ENCODE assay signal across 20 cellular contexts in genomic region chr17:1870592-1870991, GRCh38. TPM values are rescaled to one million over a fixed set of nuclear protein-coding genes. Genes with fewer than 3 reads are reported as not detected.
DNase-seq lines count a peak whose midpoint lies in the region; ATAC-seq and TF ChIP-seq lines count a peak whose summit lies in the region.
"Had no signal": no experiment of that assay in that cellular context is flagged by ENCODE, and none has a peak within 500 bp of the region (broad histone marks: within the 10 kb centered on the region; RNA-seq: fewer than 3 reads in every experiment).

No MANE protein-coding gene starts in this region.

- H3K4me1 Mint-ChIP-seq in CD4-positive, CD25-positive, alpha-beta regulatory T cell = peaks cover 22 to 67% (median 51%) of the 10 kb centered on the region in 4 donors
- peaks cover 65% of the 10 kb centered on the region for H3K4me1 Mint-ChIP-seq in T-helper 2 cell treated with Interferon-gamma antibody and Interleukin-4, amounts not matched to agents 5 μg/mL and 100 μg/mL, for 36 hours (ENCODE audit: low read depth)
- H3K4me1 Mint-ChIP-seq: H9, memory B cell had no signal

- no peaks in the 10 kb centered on the region for H3K9me3 ChIP-seq in CD4-positive, CD25-positive, alpha-beta regulatory T cell (ENCODE audit: control insufficient read depth in 2 of 2, low read length in 2 of 2)
- H3K9me3 ChIP-seq in DND-41 (ENCODE audit: insufficient read depth, low read length, severe bottlenecking) = no peaks in the 10 kb centered on the region
- no peaks in the 10 kb centered on the region for H3K9me3 ChIP-seq in effector memory CD4-positive, alpha-beta T cell (ENCODE audit: control insufficient read depth, low read length)
- H3K9me3 ChIP-seq: psoas muscle, tibial nerve had no signal

- peak overlapping the region; percentile 13 to 73 (median 50) for H3K4me3 Mint-ChIP-seq in CD4-positive, CD25-positive, alpha-beta regulatory T cell
- peak overlapping the region; percentile 86 for H3K4me3 Mint-ChIP-seq in T-helper 2 cell treated with Interferon-gamma antibody and Interleukin-4, amounts not matched to agents 5 μg/mL and 100 μg/mL, for 36 hours
- H3K4me3 Mint-ChIP-seq: H9, memory B cell had no signal

- peak overlapping the region; percentile 50 for H3K4me2 ChIP-seq in DND-41 (ENCODE audit: insufficient read depth, low read length)
- H3K4me2 ChIP-seq: hepatocyte had no signal

- no peaks in the 10 kb centered on the region for H3K9me3 Mint-ChIP-seq in CD4-positive, CD25-positive, alpha-beta regulatory T cell
- H3K9me3 Mint-ChIP-seq in T-helper 2 cell treated with Interferon-gamma antibody and Interleukin-4, amounts not matched to agents 5 μg/mL and 100 μg/mL, for 36 hours = no peaks in the 10 kb centered on the region
- H3K9me3 Mint-ChIP-seq: H9, memory B cell had no signal

- no peak for TF ChIP-seq CTCF in DND-41 (IDR thresholded peaks at IDR 0.05; ENCODE audit: borderline replicate concordance, extremely low read depth, low read length, poor library complexity, severe bottlenecking)

- peak overlapping the region; percentile 91 to 97 (median 94) for H3K27ac Mint-ChIP-seq in CD4-positive, CD25-positive, alpha-beta regulatory T cell
- H3K27ac Mint-ChIP-seq in T-helper 2 cell treated with Interferon-gamma antibody and Interleukin-4, amounts not matched to agents 5 μg/mL and 100 μg/mL, for 36 hours = peak overlapping the region; percentile 91
- H3K27ac Mint-ChIP-seq: memory B cell had no signal

- no peak overlapping the region for H2AFZ ChIP-seq in DND-41 (ENCODE audit: low read depth, low read length)
- H2AFZ ChIP-seq: hepatocyte had no signal

- H3K4me1 ChIP-seq in CD4-positive, CD25-positive, alpha-beta regulatory T cell (ENCODE audit: control insufficient read depth, insufficient read depth, low read length, poor library complexity, severe bottlenecking) = peaks cover 57% of the 10 kb centered on the region
- H3K4me1 ChIP-seq in DND-41 (ENCODE audit: insufficient read depth, low read length) = peaks cover 53% of the 10 kb centered on the region
- H3K4me1 ChIP-seq in effector memory CD4-positive, alpha-beta T cell (ENCODE audit: control insufficient read depth, insufficient read depth, low read length, poor library complexity, severe bottlenecking) = peaks cover 37% of the 10 kb centered on the region
- H3K4me1 ChIP-seq: tibial nerve had no signal

- no peak overlapping the region for H3K9ac ChIP-seq in DND-41 (ENCODE audit: low read depth, low read length)

- peaks cover 4% of the 10 kb centered on the region for H3K27me3 Mint-ChIP-seq in CD4-positive, CD25-positive, alpha-beta regulatory T cell
- no peaks in the 10 kb centered on the region for H3K27me3 Mint-ChIP-seq in T-helper 2 cell treated with Interferon-gamma antibody and Interleukin-4, amounts not matched to agents 5 μg/mL and 100 μg/mL, for 36 hours (ENCODE audit: low read depth)
- H3K27me3 Mint-ChIP-seq: memory B cell had no signal

- peak overlapping the region; percentile 83 for H3K4me3 ChIP-seq in CD4-positive, CD25-positive, alpha-beta regulatory T cell (ENCODE audit: low read depth, low read length)
- no peak overlapping the region for H3K4me3 ChIP-seq in DND-41 (ENCODE audit: low read depth in 1 of 2, low read length in 2 of 2)
- H3K4me3 ChIP-seq in effector memory CD4-positive, alpha-beta T cell (ENCODE audit: insufficient read depth, low read depth, low read length, poor library complexity, severe bottlenecking) = no peak overlapping the region
- H3K4me3 ChIP-seq: hepatocyte, psoas muscle, tibial nerve had no signal

- peak; percentile 67 to 71 for ATAC-seq in CD4-positive, CD25-positive, alpha-beta regulatory T cell (ENCODE audit: low read depth in 2 of 2)
- ATAC-seq in DND-41 (ENCODE audit: insufficient read depth, low read depth) = peak; percentile 89
- ATAC-seq in HG02938 (IDR thresholded peaks at IDR 0.05; ENCODE audit: unreplicated experiment) = no peak
- ATAC-seq in GM18861 (IDR thresholded peaks at IDR 0.05; ENCODE audit: unreplicated experiment) = no peak
- no peak for ATAC-seq in GM18858 (IDR thresholded peaks at IDR 0.05; ENCODE audit: unreplicated experiment)
- ATAC-seq: psoas muscle had no signal

- H3K27me3 ChIP-seq in CD4-positive, CD25-positive, alpha-beta regulatory T cell (ENCODE audit: control insufficient read depth, insufficient read depth, low read length) = no peaks in the 10 kb centered on the region
- no peaks in the 10 kb centered on the region for H3K27me3 ChIP-seq in DND-41 (ENCODE audit: insufficient read depth, low read length, poor library complexity)
- no peaks in the 10 kb centered on the region for H3K27me3 ChIP-seq in effector memory CD4-positive, alpha-beta T cell (replicated peaks; ENCODE audit: control insufficient read depth, insufficient read depth, low read length, poor library complexity, severe bottlenecking)
- H3K27me3 ChIP-seq: hepatocyte, tibial nerve had no signal

- H3K36me3 Mint-ChIP-seq in CD4-positive, CD25-positive, alpha-beta regulatory T cell = peaks cover 14% of the 10 kb centered on the region
- peaks cover 61% of the 10 kb centered on the region for H3K36me3 Mint-ChIP-seq in T-helper 2 cell treated with Interferon-gamma antibody and Interleukin-4, amounts not matched to agents 5 μg/mL and 100 μg/mL, for 36 hours (ENCODE audit: low read depth)

- peaks cover 9% of the 10 kb centered on the region for H3K36me3 ChIP-seq in CD4-positive, CD25-positive, alpha-beta regulatory T cell (ENCODE audit: control insufficient read depth, insufficient read depth, low read length)
- H3K36me3 ChIP-seq in DND-41 (ENCODE audit: insufficient read depth, low read length) = peaks cover 69% of the 10 kb centered on the region
- H3K36me3 ChIP-seq in effector memory CD4-positive, alpha-beta T cell (ENCODE audit: control insufficient read depth, insufficient read depth, low read length) = peaks cover 9% of the 10 kb centered on the region

- H3K27ac ChIP-seq in CD4-positive, CD25-positive, alpha-beta regulatory T cell (ENCODE audit: insufficient read depth, low read length, poor library complexity, severe bottlenecking) = peak overlapping the region; percentile 87
- peak overlapping the region; percentile 76 for H3K27ac ChIP-seq in DND-41 (ENCODE audit: low read length)
- H3K27ac ChIP-seq in effector memory CD4-positive, alpha-beta T cell (ENCODE audit: insufficient read depth, low read length, poor library complexity, severe bottlenecking) = peak overlapping the region; percentile 82
- H3K27ac ChIP-seq: hepatocyte, psoas muscle, tibial nerve, VCaP had no signal

- H3K79me2 ChIP-seq in DND-41 (ENCODE audit: insufficient read depth, low read length) = peaks cover 20% of the 10 kb centered on the region; the same call in 1 of the 2 replicates
- H3K79me2 ChIP-seq: hepatocyte had no signal

- H4K20me1 ChIP-seq in DND-41 (ENCODE audit: insufficient read depth, low read length) = peaks cover 9% of the 10 kb centered on the region; the same call in 1 of the 2 replicates

- peak in 2 of 3 donors; percentile 74 to 87 for DNase-seq in CD4-positive, CD25-positive, alpha-beta regulatory T cell
- DNase-seq in DND-41 = peak; percentile 28
- peak; percentile 24 for DNase-seq in T-helper 2 cell treated with Interferon-gamma antibody and Interleukin-4, amounts not matched to agents 5 μg/mL and 100 μg/mL, for 36 hours (ENCODE audit: low spot score)
- DNase-seq in effector memory CD4-positive, alpha-beta T cell = peak in 1 of 3 donors; percentile 2
- no peak for DNase-seq in NCI-H526 (lab: John Stamatoyannopoulos, UW)
- DNase-seq: AML-193; amygdala; GDM1; H9; kidney; NCI-H2171; NK-92 treated with Interleukin-12 subunit alpha and Interleukin-12 subunit beta, amount 100 ng/mL, for 24 hours; psoas muscle had no signal

RNA-seq across cellular contexts. Expression of gene RPA1, which starts 40.8 kb away (rescaled TPM):
- 66.3 TPM for total RNA-seq in CD4-positive, CD25-positive, alpha-beta regulatory T cell
- 10 to 100 TPM; 69.7 to 94.5 (median 81.7) TPM for polyA plus RNA-seq in CD4-positive, CD25-positive, alpha-beta regulatory T cell

RNA-seq across cellular contexts. Expression of gene SMYD4, which starts 40.9 kb away (rescaled TPM):
- total RNA-seq in CD4-positive, CD25-positive, alpha-beta regulatory T cell = 25.8 TPM
- polyA plus RNA-seq in CD4-positive, CD25-positive, alpha-beta regulatory T cell = 10 to 100 TPM in 3 of 4 donors, 1 to 10 TPM in 1; 7.2 to 12.5 (median 12.2) TPM

Comparison
In these comparisons a context has a peak if more than half of its experiments do, and no peak if none do; other contexts are left out.
1. ATAC-seq: peak in CD4-positive, CD25-positive, alpha-beta regulatory T cell (2 of 2) and DND-41 (single experiment); none in HG02938 (single experiment), GM18861 (single experiment) and GM18858 (single experiment).
2. DNase-seq: peak in CD4-positive, CD25-positive, alpha-beta regulatory T cell (2 of 3), DND-41 (single experiment) and T-helper 2 cell treated with Interferon-gamma antibody and Interleukin-4, amounts not matched to agents 5 μg/mL and 100 μg/mL, for 36 hours (single experiment); none in NCI-H526 (0 of 2).
3. Peak in every context shown above with its lines, with median percentiles within 50 percentile points of each other: H3K27ac ChIP-seq.